Comparison of ENCODE assay signal across 8 cellular contexts in the genomic region with DNA sequence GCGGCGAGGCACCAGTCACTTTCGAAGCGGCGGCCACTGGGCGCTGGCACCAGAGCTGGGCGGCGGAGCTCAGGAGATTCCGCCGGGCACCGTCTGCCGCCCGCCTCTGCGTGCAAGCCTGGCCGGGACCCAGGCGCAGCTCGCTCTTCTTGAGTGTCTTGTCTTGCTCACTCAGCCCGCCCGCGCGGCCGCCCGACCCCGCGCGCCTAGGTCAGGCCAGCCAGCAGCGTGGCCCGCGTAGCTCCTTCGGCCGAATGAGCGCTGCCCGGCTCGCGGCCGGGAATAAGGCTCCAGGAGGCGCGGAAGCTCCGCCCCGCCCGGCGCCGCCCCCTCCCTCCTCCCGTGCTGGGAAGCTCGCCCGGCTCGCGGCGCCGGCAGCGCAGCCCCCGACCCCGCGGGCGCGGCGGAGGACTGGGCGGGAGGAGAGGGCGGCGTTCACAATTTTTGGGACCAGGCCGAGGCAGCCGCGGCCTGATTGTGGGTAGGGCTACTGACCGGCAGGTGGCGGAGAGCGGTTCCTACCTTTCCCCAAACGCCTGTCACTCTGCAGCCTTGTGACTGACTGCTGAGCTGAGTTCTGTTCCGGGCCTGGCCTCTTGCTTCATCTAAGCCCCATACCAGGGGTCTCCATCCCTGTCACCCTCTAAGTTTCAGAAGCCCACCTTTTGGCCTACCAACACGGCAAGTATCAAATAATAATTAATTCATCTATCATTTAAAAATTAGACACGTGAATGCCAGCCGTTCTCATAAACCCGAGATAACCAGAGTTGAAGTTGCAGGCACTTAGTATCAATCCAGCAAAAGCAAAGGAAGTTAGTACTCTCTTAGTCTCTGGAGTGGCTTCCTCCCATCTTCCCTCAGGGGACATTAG. TPM values are rescaled to one million over a fixed set of nuclear protein-coding genes. Genes with fewer than 3 reads are reported as not detected.
DNase-seq lines count a peak whose midpoint lies in the region; ATAC-seq, FAIRE-seq and TF ChIP-seq lines count a peak whose summit lies in the region.

A gene with protein sequence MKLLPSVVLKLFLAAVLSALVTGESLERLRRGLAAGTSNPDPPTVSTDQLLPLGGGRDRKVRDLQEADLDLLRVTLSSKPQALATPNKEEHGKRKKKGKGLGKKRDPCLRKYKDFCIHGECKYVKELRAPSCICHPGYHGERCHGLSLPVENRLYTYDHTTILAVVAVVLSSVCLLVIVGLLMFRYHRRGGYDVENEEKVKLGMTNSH (minus strand): TSS at position 256 of the 874 bp plus-strand sequence. CDS start 275 bp downstream, outside the sequence.

- H3K9me3 ChIP-seq in thyroid gland = no peaks in the 10 kb centered on the region

- TF ChIP-seq CTCF in D721Med (IDR thresholded peaks at IDR 0.05; ENCODE audit: insufficient read depth, missing control alignments) (peak; percentile 1), fibroblast of villous mesenchyme (IDR thresholded peaks at IDR 0.05; ENCODE audit: insufficient read depth, low read depth, low read length) (peak; percentile 38), thyroid gland (IDR thresholded peaks at IDR 0.05) (peak in 5 of 6 experiments; percentile 49 to 74 (median 58))

- H3K27ac ChIP-seq in thyroid gland = peak within 1 kb of the TSS; percentile 42 to 84 (median 82)

- DNase-seq in D721Med (ENCODE audit: insufficient read length, low spot score) = peak; percentile 85
- peak; percentile 88 for DNase-seq in HT-29 (ENCODE audit: low spot score)
- DNase-seq in RCC 7860 (ENCODE audit: low spot score) = peak; percentile 54
- peak; percentile 30 for DNase-seq in activated gamma-delta T cell treated with Interleukin-2 at 50 U/mL for 16 hours
- peak; percentile 71 for DNase-seq in fibroblast of villous mesenchyme (ENCODE audit: low read depth)
- DNase-seq in natural killer cell treated with Interleukin-12 subunit alpha and Interleukin-12 subunit beta and Interleukin-15 and Interleukin-18, amount 100 ng/mL, for 72 hours (ENCODE audit: low spot score) = peak; percentile 73
- DNase-seq in thyroid gland = peak; percentile 89 to 92

- H3K4me1 Mint-ChIP-seq in natural killer cell treated with Interleukin-12 subunit alpha and Interleukin-12 subunit beta and Interleukin-15 and Interleukin-18, amount 100 ng/mL, for 72 hours (ENCODE audit: low read depth in 2 of 2) = peaks cover 33 to 37% of the 10 kb centered on the region in 2 donors

- no peaks in the 10 kb centered on the region for H3K27me3 ChIP-seq in thyroid gland

- peak; percentile 82 to 97 for TF ChIP-seq POLR2A in thyroid gland (IDR thresholded peaks at IDR 0.05)

- peak within 1 kb of the TSS in 1 of 2 donors; percentile 96 for H3K27ac Mint-ChIP-seq in natural killer cell treated with Interleukin-12 subunit alpha and Interleukin-12 subunit beta and Interleukin-15 and Interleukin-18, amount 100 ng/mL, for 72 hours

- H3K36me3 ChIP-seq in thyroid gland = peaks cover 0 to 3% of the 10 kb centered on the region in 2 donors

- H3K9me3 Mint-ChIP-seq in natural killer cell treated with Interleukin-12 subunit alpha and Interleukin-12 subunit beta and Interleukin-15 and Interleukin-18, amount 100 ng/mL, for 72 hours = no peaks in the 10 kb centered on the region

- intact Hi-C loops in thyroid gland (cut with DNase I) = loop anchor here (5.0 kb wide), 1 partner anchor 104 kb away; no protein-coding TSS in a partner anchor

- peak within 1 kb of the TSS; percentile 95 for H3K4me3 Mint-ChIP-seq in natural killer cell treated with Interleukin-12 subunit alpha and Interleukin-12 subunit beta and Interleukin-15 and Interleukin-18, amount 100 ng/mL, for 72 hours

- peak within 1 kb of the TSS; percentile 69 for H3K4me3 ChIP-seq in fibroblast of villous mesenchyme (ENCODE audit: low read depth, low read length)
- peak within 1 kb of the TSS; percentile 10 to 85 (median 54) for H3K4me3 ChIP-seq in thyroid gland (replicated peaks in 1 of 3)

- FAIRE-seq in D721Med (lab: Jason Lieb, UNC) (no peak), RCC 7860 (lab: Jason Lieb, UNC) (no peak)

- peak; percentile 80 for ATAC-seq in GM21367 (IDR thresholded peaks at IDR 0.05; ENCODE audit: unreplicated experiment)
- peak; percentile 63 to 87 for ATAC-seq in natural killer cell treated with Interleukin-12 subunit alpha and Interleukin-12 subunit beta and Interleukin-15 and Interleukin-18, amount 100 ng/mL, for 72 hours

- peaks cover 31 to 41% of the 10 kb centered on the region in 2 donors for H3K4me1 ChIP-seq in thyroid gland

- 2% methylated on average over 15 to 16 of the region's 72 CpGs for WGBS in thyroid gland, 2 donors

- H3K36me3 Mint-ChIP-seq in natural killer cell treated with Interleukin-12 subunit alpha and Interleukin-12 subunit beta and Interleukin-15 and Interleukin-18, amount 100 ng/mL, for 72 hours = peaks cover 15% of the 10 kb centered on the region

- H3K27me3 Mint-ChIP-seq in natural killer cell treated with Interleukin-12 subunit alpha and Interleukin-12 subunit beta and Interleukin-15 and Interleukin-18, amount 100 ng/mL, for 72 hours = peaks cover 3 to 10% of the 10 kb centered on the region in 2 donors

RNA-seq across cellular contexts. Expression of the gene that starts here (rescaled TPM):
- 40.9 and 46.3 TPM in 2 replicates for total RNA-seq in HT-29 (2014; rRNA removed; shearing (Covaris generic))
- total RNA-seq in fibroblast of villous mesenchyme = 7.4 and 9.5 TPM in 2 replicates
- total RNA-seq in natural killer cell treated with Interleukin-12 subunit alpha and Interleukin-12 subunit beta and Interleukin-15 and Interleukin-18, amount 100 ng/mL, for 72 hours = 10 to 100 TPM; 56.0 to 63.0 TPM
- total RNA-seq in thyroid gland = 10 to 100 TPM in 3 of 4 donors, 1 to 10 TPM in 1; 5.8 to 13.0 (median 12.6) TPM

Comparison
In these comparisons a context has a peak if more than half of its experiments do, and no peak if none do; other contexts are left out.
1. Peak in every context shown above with its lines: DNase-seq, ATAC-seq, H3K4me3 ChIP-seq and H3K27ac ChIP-seq.
2. DNase-seq: peak in every context shown above with its lines; median percentile 90 in thyroid gland; 88 in HT-29; 85 in D721Med; 73 in natural killer cell treated with Interleukin-12 subunit alpha and Interleukin-12 subunit beta and Interleukin-15 and Interleukin-18, amount 100 ng/mL, for 72 hours; 71 in fibroblast of villous mesenchyme; 54 in RCC 7860; 30 in activated gamma-delta T cell treated with Interleukin-2 at 50 U/mL for 16 hours.
3. CTCF ChIP-seq: peak in every context shown above with its lines; median percentile 58 in thyroid gland; 38 in fibroblast of villous mesenchyme; 1 in D721Med.